8 cellular contexts compared by ENCODE assay signal in genomic region chr1:46244656-46245371, GRCh38.
DNase-seq lines count a peak whose midpoint lies in the region; ATAC-seq and TF ChIP-seq lines count a peak whose summit lies in the region.

No MANE protein-coding gene starts in this region.

- H3K27ac Mint-ChIP-seq in stimulated activated effector memory CD8-positive, alpha-beta T cell treated with anti-CD3 and anti-CD28 coated beads, Interleukin-12 subunit alpha, Interleukin-12 subunit beta, amount 100 ng/mL, for 72 hours: no peak overlapping the region

- no peak overlapping the region for H3K4me3 Mint-ChIP-seq in stimulated activated effector memory CD8-positive, alpha-beta T cell treated with anti-CD3 and anti-CD28 coated beads, Interleukin-12 subunit alpha, Interleukin-12 subunit beta, amount 100 ng/mL, for 72 hours

- no peak for TF ChIP-seq CTCF in GM13976 (IDR thresholded peaks at IDR 0.05; ENCODE audit: borderline replicate concordance, control extremely low read depth, extremely low read depth, insufficient read depth, missing control alignments)

- DNase-seq in CD1c-positive myeloid dendritic cell (ENCODE audit: extremely low spot score) (peak; percentile 45), GM13976 (ENCODE audit: low spot score) (peak; percentile 62), OCI-M1 (lab: John Stamatoyannopoulos, UW) (peak; percentile 84), germinal center (ENCODE audit: low spot score) (peak; percentile 54), NCI-H2029 (lab: John Stamatoyannopoulos, UW) (no peak)
- no peak for DNase-seq in stimulated activated effector memory CD8-positive, alpha-beta T cell treated with anti-CD3 and anti-CD28 coated beads, Interleukin-12 subunit alpha, Interleukin-12 subunit beta, amount 100 ng/mL, for 72 hours (ENCODE audit: low spot score in 2 of 2)

- in situ Hi-C loops in GM13976 (cut with MboI; ENCODE audit: low sequenced_read_pairs, unreplicated experiment): no loop called here

- H3K4me1 Mint-ChIP-seq in stimulated activated effector memory CD8-positive, alpha-beta T cell treated with anti-CD3 and anti-CD28 coated beads, Interleukin-12 subunit alpha, Interleukin-12 subunit beta, amount 100 ng/mL, for 72 hours: peaks cover 27% of the 10 kb centered on the region

- H3K36me3 Mint-ChIP-seq in stimulated activated effector memory CD8-positive, alpha-beta T cell treated with anti-CD3 and anti-CD28 coated beads, Interleukin-12 subunit alpha, Interleukin-12 subunit beta, amount 100 ng/mL, for 72 hours: peaks cover 25% of the 10 kb centered on the region

- H3K9me3 Mint-ChIP-seq in stimulated activated effector memory CD8-positive, alpha-beta T cell treated with anti-CD3 and anti-CD28 coated beads, Interleukin-12 subunit alpha, Interleukin-12 subunit beta, amount 100 ng/mL, for 72 hours: no peaks in the 10 kb centered on the region

- ATAC-seq in GM19452 (IDR thresholded peaks at IDR 0.05; ENCODE audit: unreplicated experiment): no peak
- no peak for ATAC-seq in GM18511 (IDR thresholded peaks at IDR 0.05; ENCODE audit: unreplicated experiment)
- ATAC-seq in stimulated activated effector memory CD8-positive, alpha-beta T cell treated with anti-CD3 and anti-CD28 coated beads, Interleukin-12 subunit alpha, Interleukin-12 subunit beta, amount 100 ng/mL, for 72 hours: no peak

Comparison
In these comparisons a context has a peak if more than half of its experiments do, and no peak if none do; other contexts are left out.
1. DNase-seq: peak in CD1c-positive myeloid dendritic cell (single experiment), GM13976 (single experiment), OCI-M1 (single experiment) and germinal center (single experiment); none in stimulated activated effector memory CD8-positive, alpha-beta T cell treated with anti-CD3 and anti-CD28 coated beads, Interleukin-12 subunit alpha, Interleukin-12 subunit beta, amount 100 ng/mL, for 72 hours (0 of 2) and NCI-H2029 (single experiment).